20 cellular contexts compared by ENCODE assay signal in genomic region chr6:150617496-150618460, GRCh38. TPM values are rescaled to one million over a fixed set of nuclear protein-coding genes. Genes with fewer than 3 reads are reported as not detected.
A peak's percentile ranks its signal among the peaks of the same experiment; 100 is the strongest.
DNase-seq lines count a peak whose midpoint lies in the region; ATAC-seq and TF ChIP-seq lines count a peak whose summit lies in the region.
"Had no signal": no experiment of that assay in that cellular context is flagged by ENCODE, and none has a peak within 500 bp of the region (broad histone marks: within the 10 kb centered on the region; RNA-seq: fewer than 3 reads in every experiment).

No MANE protein-coding gene starts in this region.

- in situ Hi-C loops in ACHN (cut with HindIII; ENCODE audit: low pct_ligation_motif_present, low pct_unique_long_range_greater_than_20kb, low sequenced_read_pairs) = no loop called here

- no peak for ATAC-seq in HG03565 (IDR thresholded peaks at IDR 0.05; ENCODE audit: unreplicated experiment)

- peaks cover 18% of the 10 kb centered on the region; the same call in 1 of the 2 replicates for H3K4me1 ChIP-seq in SJCRH30
- H3K4me1 ChIP-seq in thyroid gland = peaks cover 0 to 4% of the 10 kb centered on the region in 2 donors
- peaks cover 2 to 4% of the 10 kb centered on the region in 2 donors for H3K4me1 ChIP-seq in ascending aorta
- H3K4me1 ChIP-seq: testis had no signal

- WGBS in thyroid gland, 2 donors = 85 to 89% methylated on average over 6 of the region's 6 CpGs

- H3K4me3 ChIP-seq in SJCRH30 (no peak overlapping the region), thyroid gland (replicated peaks in 1 of 3) (no peak overlapping the region), ascending aorta (no peak overlapping the region)
- H3K4me3 ChIP-seq: BLaER1 treated with 17β-estradiol and CSF1 and Interleukin-3, amounts not matched to agents 10 nM and 100 nM; esophagus squamous epithelium; testis had no signal

- intact Hi-C loops in thyroid gland (cut with DNase I) (no loop called here), ascending aorta (cut with DNase I) (no loop called here)

- TF ChIP-seq POLR2A in thyroid gland (IDR thresholded peaks at IDR 0.05) = no peak

- no peak for TF ChIP-seq CTCF in thyroid gland (IDR thresholded peaks at IDR 0.05)
- no peak for TF ChIP-seq CTCF in ascending aorta (IDR thresholded peaks at IDR 0.05)

- no peaks in the 10 kb centered on the region for H3K27me3 ChIP-seq in SJCRH30
- H3K27me3 ChIP-seq in thyroid gland = no peaks in the 10 kb centered on the region
- no peaks in the 10 kb centered on the region for H3K27me3 ChIP-seq in ascending aorta
- H3K27me3 ChIP-seq: esophagus squamous epithelium, testis had no signal

- no peaks in the 10 kb centered on the region for H3K9me3 ChIP-seq in SJCRH30 (replicated peaks)
- H3K9me3 ChIP-seq in thyroid gland = no peaks in the 10 kb centered on the region
- H3K9me3 ChIP-seq in ascending aorta = no peaks in the 10 kb centered on the region
- H3K9me3 ChIP-seq: BLaER1 treated with 17β-estradiol and CSF1 and Interleukin-3, amounts not matched to agents 10 nM and 100 nM; esophagus squamous epithelium; testis had no signal

- DNase-seq in DMS53 treated with DMSO at 0.1 percent for 48 hours (lab: John Stamatoyannopoulos, UW; ENCODE audit: unreplicated experiment) = peak; percentile 36
- peak; percentile 23 to 64 for DNase-seq in SJCRH30
- DNase-seq in foreskin melanocyte = peak; percentile 52
- DNase-seq in retina = peak; percentile 78
- no peak for DNase-seq in ACHN
- no peak for DNase-seq in thyroid gland
- no peak for DNase-seq in ascending aorta (ENCODE audit: low spot score in 2 of 2)
- DNase-seq: activated CD4-positive, alpha-beta T cell treated with anti-CD3 and anti-CD28 coated beads for 48 hours; activated naive CD4-positive, alpha-beta T cell treated with anti-CD3 and anti-CD28 coated beads, Interleukin-2, amount 10 ng/mL, durations not matched to agents 7 days and 5 days; DMS 273 treated with DMSO at 0.1 percent for 48 hours; esophagus squamous epithelium; islet precursor cell; NCI-H1694; NCI-H345; RPMI8226; stimulated activated CD4-positive, alpha-beta T cell treated with anti-CD3 and anti-CD28 coated beads, Interleukin-4, amount 100 ng/mL, for 24 hours; testis had no signal

- H3K36me3 ChIP-seq in SJCRH30 = no peaks in the 10 kb centered on the region
- no peaks in the 10 kb centered on the region for H3K36me3 ChIP-seq in thyroid gland
- no peaks in the 10 kb centered on the region for H3K36me3 ChIP-seq in ascending aorta
- H3K36me3 ChIP-seq: BLaER1 treated with 17β-estradiol and CSF1 and Interleukin-3, amounts not matched to agents 10 nM and 100 nM; esophagus squamous epithelium had no signal

- H3K27ac ChIP-seq in SJCRH30 (no peak overlapping the region), thyroid gland (no peak overlapping the region), ascending aorta (no peak overlapping the region)
- H3K27ac ChIP-seq: BLaER1 treated with 17β-estradiol and CSF1 and Interleukin-3, amounts not matched to agents 10 nM and 100 nM; testis had no signal

RNA-seq across cellular contexts. Expression of gene PLEKHG1, which starts 18.1 kb away (rescaled TPM):
- 13.6 and 13.8 TPM in 2 replicates for total RNA-seq in SJCRH30 (2014; rRNA removed; shearing (Covaris generic))
- total RNA-seq in thyroid gland (10 to 100 TPM; 12.5 to 48.4 (median 32.3) TPM), ascending aorta (10.7 TPM)
- total RNA-seq: M059J had no signal

Comparison
In these comparisons a context has a peak if more than half of its experiments do, and no peak if none do; other contexts are left out.
1. DNase-seq: peak in DMS53 treated with DMSO at 0.1 percent for 48 hours (single experiment), SJCRH30 (2 of 2), foreskin melanocyte (single experiment) and retina (single experiment); none in ACHN (single experiment), thyroid gland (0 of 2) and ascending aorta (0 of 2).